12 cellular contexts compared by ENCODE assay signal in genomic region chrX:7444967-7445366, GRCh38.
DNase-seq lines count a peak whose midpoint lies in the region; ATAC-seq and TF ChIP-seq lines count a peak whose summit lies in the region.
"Had no signal": no experiment of that assay in that cellular context is flagged by ENCODE, and none has a peak within 500 bp of the region (broad histone marks: within the 10 kb centered on the region; RNA-seq: fewer than 3 reads in every experiment).

No MANE protein-coding gene starts in this region.

- in situ Hi-C loops in KBM-7 (cut with MboI; ENCODE audit: low pct_unique_long_range_greater_than_20kb, low sequenced_read_pairs): no loop called here

- H3K27me3 ChIP-seq in lower lobe of right lung (ENCODE audit: low read depth): no peaks in the 10 kb centered on the region
- H3K27me3 ChIP-seq: neural progenitor cell had no signal

- TF ChIP-seq CTCF in lower lobe of right lung (IDR thresholded peaks at IDR 0.05): no peak

- H3K4me1 Mint-ChIP-seq in activated naive CD8-positive, alpha-beta T cell treated with anti-CD3 and anti-CD28 coated beads for 36 hours: peaks cover 2% of the 10 kb centered on the region
- H3K4me1 Mint-ChIP-seq: neural progenitor cell had no signal

- H3K36me3 Mint-ChIP-seq in activated naive CD8-positive, alpha-beta T cell treated with anti-CD3 and anti-CD28 coated beads for 36 hours: no peaks in the 10 kb centered on the region
- H3K36me3 Mint-ChIP-seq: neural progenitor cell had no signal

- H3K4me3 Mint-ChIP-seq in activated naive CD8-positive, alpha-beta T cell treated with anti-CD3 and anti-CD28 coated beads for 36 hours: no peak overlapping the region
- H3K4me3 Mint-ChIP-seq: neural progenitor cell had no signal

- intact Hi-C loops in lower lobe of right lung (cut with DNase I): no loop called here

- H3K27ac ChIP-seq in lower lobe of right lung: no peak overlapping the region
- H3K27ac ChIP-seq: neural progenitor cell had no signal

- DNase-seq in activated naive CD8-positive, alpha-beta T cell treated with anti-CD3 and anti-CD28 coated beads for 36 hours: peak; percentile 3
- DNase-seq in NCI-H2196 (lab: John Stamatoyannopoulos, UW; ENCODE audit: unreplicated experiment): no peak
- DNase-seq in KBM-7: no peak
- DNase-seq in lower lobe of right lung: no peak
- no peak for DNase-seq in amniotic stem cell (lab: John Stamatoyannopoulos, UW)
- DNase-seq: activated CD4-positive, alpha-beta T cell treated with anti-CD3 and anti-CD28 coated beads for 4 hours; Caco-2; NCI-H2227 treated with DMSO at 0.1 percent for 48 hours had no signal

- H3K27ac Mint-ChIP-seq in activated naive CD8-positive, alpha-beta T cell treated with anti-CD3 and anti-CD28 coated beads for 36 hours: no peak overlapping the region
- H3K27ac Mint-ChIP-seq: neural progenitor cell had no signal

- no peaks in the 10 kb centered on the region for H3K9me3 Mint-ChIP-seq in activated naive CD8-positive, alpha-beta T cell treated with anti-CD3 and anti-CD28 coated beads for 36 hours
- H3K9me3 Mint-ChIP-seq: neural progenitor cell had no signal

- ATAC-seq in GM18858 (IDR thresholded peaks at IDR 0.05; ENCODE audit: unreplicated experiment) (peak; percentile 99), GM21390 (IDR thresholded peaks at IDR 0.05; ENCODE audit: unreplicated experiment) (peak; percentile 100), HG03097 (IDR thresholded peaks at IDR 0.05; ENCODE audit: low FRiP score, unreplicated experiment) (peak; percentile 92), lower lobe of right lung (no peak)

- no peaks in the 10 kb centered on the region for H3K36me3 ChIP-seq in lower lobe of right lung
- H3K36me3 ChIP-seq: neural progenitor cell had no signal

- H3K4me1 ChIP-seq in lower lobe of right lung: no peaks in the 10 kb centered on the region
- H3K4me1 ChIP-seq: neural progenitor cell had no signal

- H3K4me3 ChIP-seq in lower lobe of right lung: no peak overlapping the region
- H3K4me3 ChIP-seq: neural progenitor cell had no signal

- H3K27me3 Mint-ChIP-seq in activated naive CD8-positive, alpha-beta T cell treated with anti-CD3 and anti-CD28 coated beads for 36 hours: peaks cover 1% of the 10 kb centered on the region

- no peaks in the 10 kb centered on the region for H3K9me3 ChIP-seq in lower lobe of right lung
- H3K9me3 ChIP-seq: Caco-2 had no signal

Comparison
In these comparisons a context has a peak if more than half of its experiments do, and no peak if none do; other contexts are left out.
1. ATAC-seq: peak in GM18858 (single experiment), GM21390 (single experiment) and HG03097 (single experiment); none in lower lobe of right lung (0 of 2).